Comparison of ENCODE assay signal across 8 cellular contexts in the genomic region with DNA sequence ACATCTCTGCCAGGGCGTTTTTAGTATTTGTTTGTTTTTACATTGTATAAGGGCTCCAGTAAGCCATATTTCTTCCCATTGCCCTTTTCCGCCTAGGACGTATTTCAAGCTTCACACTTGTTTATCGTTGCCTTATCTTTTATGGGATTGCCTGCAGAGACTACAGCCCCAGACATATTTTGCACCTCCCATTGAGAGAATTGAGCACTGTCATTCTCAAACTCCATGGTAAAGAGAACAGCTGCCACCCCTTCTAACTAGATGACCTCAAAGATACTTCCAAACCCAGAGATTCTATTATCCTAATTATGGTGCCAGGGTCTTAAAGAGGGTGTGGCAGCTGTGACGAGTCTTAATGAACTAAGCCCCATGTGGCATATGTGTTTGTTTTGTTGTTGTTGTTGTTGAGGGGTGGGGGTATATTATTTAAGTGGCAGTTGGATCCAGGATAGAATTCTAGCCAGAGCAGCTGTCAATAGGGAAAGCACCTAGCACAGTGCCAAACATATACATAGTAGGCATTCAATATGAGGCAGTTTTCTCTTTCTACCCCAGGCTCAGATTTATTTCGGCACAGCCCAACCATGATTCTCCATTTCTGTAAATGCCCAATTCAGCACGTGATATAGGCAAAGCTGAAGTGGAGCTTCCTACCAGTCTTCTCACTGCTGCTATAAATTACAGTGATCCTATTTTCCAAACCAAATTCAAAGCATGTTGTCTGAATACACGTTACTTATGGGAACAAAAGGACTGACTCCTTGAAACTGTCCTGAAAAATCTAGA. TPM values are rescaled to one million over a fixed set of nuclear protein-coding genes. Genes with fewer than 3 reads are reported as not detected.
DNase-seq lines count a peak whose midpoint lies in the region; ATAC-seq and TF ChIP-seq lines count a peak whose summit lies in the region.

No MANE protein-coding gene starts in this region.

- intact Hi-C loops in OCI-LY7 (cut with micrococcal nuclease; ENCODE audit: unreplicated experiment): no loop called here
- intact Hi-C loops in lower leg skin (cut with DNase I; ENCODE audit: low total_unique reads): no loop called here

- no peaks in the 10 kb centered on the region for H3K9me3 Mint-ChIP-seq in progenitor cell of endocrine pancreas (ENCODE audit: low read depth)

- H3K36me3 ChIP-seq in ES-I3 (ENCODE audit: insufficient read depth, low read length): peaks cover 2% of the 10 kb centered on the region; the same call in 1 of the 2 replicates
- peaks cover 28% of the 10 kb centered on the region for H3K36me3 ChIP-seq in OCI-LY7 (ENCODE audit: insufficient read depth, low read length)

- H3K27me3 Mint-ChIP-seq in progenitor cell of endocrine pancreas: no peaks in the 10 kb centered on the region

- no peaks in the 10 kb centered on the region for H3K9me2 ChIP-seq in OCI-LY7 (ENCODE audit: insufficient read depth, low read length)

- peaks cover 25% of the 10 kb centered on the region for H3K4me1 Mint-ChIP-seq in progenitor cell of endocrine pancreas (ENCODE audit: low read depth)

- peaks cover 13% of the 10 kb centered on the region; the same call in 1 of the 2 replicates for H3K79me2 ChIP-seq in OCI-LY7 (ENCODE audit: insufficient read depth, low read depth, low read length)

- peak overlapping the region; percentile 99 for H3K27ac Mint-ChIP-seq in progenitor cell of endocrine pancreas

- ATAC-seq in HG03095 (IDR thresholded peaks at IDR 0.05; ENCODE audit: unreplicated experiment): no peak

- CTCF ChIA-PET in OCI-LY7 (lab: Charles Lee; ENCODE audit: unreplicated experiment): interaction anchor here (1.0 kb wide), 1 partner anchor 16 kb away, joined by 3 read pairs; no protein-coding TSS in a partner anchor

- H3K4me3 Mint-ChIP-seq in progenitor cell of endocrine pancreas (ENCODE audit: low read depth): peak overlapping the region; percentile 100

- H3K4me1 ChIP-seq in ES-I3 (ENCODE audit: insufficient read depth, low read length) (peaks cover 4% of the 10 kb centered on the region; the same call in 1 of the 2 replicates), OCI-LY7 (ENCODE audit: insufficient read depth, low read length, poor library complexity, severe bottlenecking) (peaks cover 14% of the 10 kb centered on the region)

- 44 to 54% methylated on average over 8 of the region's 8 CpGs for WGBS in lower leg skin, 2 donors

- H3K4me2 ChIP-seq in OCI-LY7 (ENCODE audit: low read length): peak overlapping the region; percentile 79

- peak overlapping the region; percentile 95 for H2AFZ ChIP-seq in OCI-LY7 (ENCODE audit: low read length)

- H3K36me3 Mint-ChIP-seq in progenitor cell of endocrine pancreas (ENCODE audit: insufficient read depth): peaks cover 17% of the 10 kb centered on the region

- no peak overlapping the region for H3K27ac ChIP-seq in OCI-LY7 (ENCODE audit: low read depth, low read length, poor library complexity, severe bottlenecking)

- POLR2A ChIA-PET in OCI-LY7 (lab: Charles Lee): interaction anchor here (0.9 to 3.0 kb wide), 2 partner anchors 17 to 37 kb away, joined by 4 to 14 read pairs; no protein-coding TSS in a partner anchor

- TF ChIP-seq POLR2A in lower leg skin (IDR thresholded peaks at IDR 0.05): no peak

- no peak for TF ChIP-seq CTCF in OCI-LY7 (conservative IDR thresholded peaks at IDR 0.05; ENCODE audit: low read length)
- TF ChIP-seq CTCF in epithelial cell of esophagus (IDR thresholded peaks at IDR 0.05; ENCODE audit: insufficient read depth, low read depth, low read length, missing control alignments): no peak
- no peak for TF ChIP-seq CTCF in progenitor cell of endocrine pancreas (IDR thresholded peaks at IDR 0.05; ENCODE audit: unreplicated experiment)
- TF ChIP-seq CTCF in lower leg skin (IDR thresholded peaks at IDR 0.05): no peak

- H3K4me3 ChIP-seq in OCI-LY7 (ENCODE audit: low read depth, low read length, poor library complexity, severe bottlenecking) (peak overlapping the region; percentile 79), epithelial cell of esophagus (ENCODE audit: low read length) (peak overlapping the region; percentile 87), lower leg skin (ENCODE audit: low read depth, poor library complexity, severe bottlenecking) (no peak overlapping the region)

- H3K9ac ChIP-seq in ES-I3 (ENCODE audit: low read depth, low read length): peak overlapping the region; percentile 96; the same call in 1 of the 2 replicates

- no peaks in the 10 kb centered on the region for H4K20me1 ChIP-seq in OCI-LY7 (ENCODE audit: insufficient read depth, low read length)

- DNase-seq in OCI-LY7 (ENCODE audit: low spot score) (no peak), epithelial cell of esophagus (ENCODE audit: low read depth) (no peak), progenitor cell of endocrine pancreas (ENCODE audit: low spot score, unreplicated experiment) (no peak), GM19240 (ENCODE audit: insufficient read length, low spot score) (no peak), lower leg skin (ENCODE audit: low spot score in 2 of 2) (no peak)
- no peak for DNase-seq in activated CD4-positive, alpha-beta T cell treated with anti-CD3 and anti-CD28 coated beads for 48 hours

- H3K9me3 ChIP-seq in ES-I3 (ENCODE audit: control insufficient read depth, insufficient read depth, low read length) (no peaks in the 10 kb centered on the region), OCI-LY7 (ENCODE audit: low read length) (no peaks in the 10 kb centered on the region)

- BruUV-seq in OCI-LY7 (replicated peaks; lab: Mats Ljungman, UMichigan): no TSS peak

RNA-seq across cellular contexts. Expression of a gene that starts 0.9 kb away (rescaled TPM):
- 69.3 and 88.1 TPM in 2 replicates for total RNA-seq in OCI-LY7 (2014; rRNA removed; shearing (Covaris generic))
- total RNA-seq in OCI-LY7 (2022) (51.8 and 55.1 TPM in 2 replicates), progenitor cell of endocrine pancreas (121 and 138 TPM in 2 replicates), lower leg skin (10 to 100 TPM; 13.0 to 17.9 (median 16.9) TPM)

RNA-seq across cellular contexts. Expression of a gene that starts 23.5 kb away (rescaled TPM):
- 3.8 and 4.0 TPM in 2 replicates for total RNA-seq in OCI-LY7 (2014; rRNA removed; shearing (Covaris generic))
- total RNA-seq in OCI-LY7 (2022) (2.7 and 3.3 TPM in 2 replicates), progenitor cell of endocrine pancreas (4.7 and 5.2 TPM in 2 replicates), lower leg skin (1 to 10 TPM; 2.3 to 6.7 (median 3.8) TPM)
